In genomic region chr17:29791336-29791735, GRCh38 we compare ENCODE assay signal across 30 cellular contexts.
"Had no signal": no experiment of that assay in that cellular context is flagged by ENCODE, and none has a peak within 500 bp of the region (broad histone marks: within the 10 kb centered on the region; RNA-seq: fewer than 3 reads in every experiment).

No MANE protein-coding gene starts in this region.

- H3K27ac Mint-ChIP-seq: endodermal cell, mesothelial cell of epicardium, nephron progenitor cell had no signal

- DNase-seq: colonic mucosa; effector CD8-positive, alpha-beta T cell; endodermal cell; erythroblast; esophagus squamous epithelium; hypothalamus; immature natural killer cell; islet precursor cell; mesenchymal stem cell; naive thymus-derived CD4-positive, alpha-beta T cell; nephron progenitor cell; occipital lobe; ovary; posterior cingulate gyrus; right lobe of liver; small intestine; stimulated activated CD4-positive, alpha-beta T cell treated with anti-CD3 and anti-CD28 coated beads, Interleukin-15, amount 100 ng/mL, for 24 hours; stimulated activated CD4-positive, alpha-beta T cell treated with anti-CD3 and anti-CD28 coated beads, Interleukin-2, amount 100 ng/mL, for 48 hours; stimulated activated naive CD4-positive, alpha-beta T cell; stomach; testis; upper lobe of left lung had no signal

- ATAC-seq: left lobe of liver; naive thymus-derived CD4-positive, alpha-beta T cell; right lobe of liver had no signal

- H3K27me3 Mint-ChIP-seq: central memory CD8-positive, alpha-beta T cell; dendritic cell treated with granulocyte-macrophage colony-stimulating factor and Interleukin-4, amounts not matched to agents 40 ng/mL and 50 ng/mL, for 4 days; naive thymus-derived CD4-positive, alpha-beta T cell had no signal

- FAIRE-seq: frontal cortex, small intestine, urothelium cell line had no signal

- H3K27me3 ChIP-seq: colonic mucosa, esophagus squamous epithelium, ovary, right lobe of liver, stomach, testis, tibial nerve, upper lobe of left lung had no signal

- H3K36me3 ChIP-seq: colonic mucosa, ovary, right lobe of liver, tibial nerve had no signal

- H3K4me3 Mint-ChIP-seq: central memory CD8-positive, alpha-beta T cell; dendritic cell treated with granulocyte-macrophage colony-stimulating factor and Interleukin-4, amounts not matched to agents 40 ng/mL and 50 ng/mL, for 4 days; endodermal cell; immature natural killer cell; mesothelial cell of epicardium; naive thymus-derived CD4-positive, alpha-beta T cell; nephron progenitor cell had no signal

- H3K9me3 ChIP-seq: colonic mucosa, esophagus squamous epithelium, ovary, right lobe of liver, stomach, testis, tibial nerve, upper lobe of left lung had no signal

- H3K9me3 Mint-ChIP-seq: central memory CD8-positive, alpha-beta T cell; dendritic cell treated with granulocyte-macrophage colony-stimulating factor and Interleukin-4, amounts not matched to agents 40 ng/mL and 50 ng/mL, for 4 days; endodermal cell; immature natural killer cell; naive thymus-derived CD4-positive, alpha-beta T cell; nephron progenitor cell had no signal

- H3K27ac ChIP-seq: colonic mucosa, esophagus squamous epithelium, ovary, right lobe of liver, stomach, testis, tibial nerve, upper lobe of left lung had no signal

- H3K4me3 ChIP-seq: colonic mucosa, esophagus squamous epithelium, lung, ovary, right lobe of liver, stomach, testis, tibial nerve, upper lobe of left lung had no signal

- H3K4me1 ChIP-seq: colonic mucosa, right lobe of liver, testis had no signal

- H3K4me1 Mint-ChIP-seq: central memory CD8-positive, alpha-beta T cell had no signal
